1 cellular context compared by ENCODE assay signal in the genomic region with DNA sequence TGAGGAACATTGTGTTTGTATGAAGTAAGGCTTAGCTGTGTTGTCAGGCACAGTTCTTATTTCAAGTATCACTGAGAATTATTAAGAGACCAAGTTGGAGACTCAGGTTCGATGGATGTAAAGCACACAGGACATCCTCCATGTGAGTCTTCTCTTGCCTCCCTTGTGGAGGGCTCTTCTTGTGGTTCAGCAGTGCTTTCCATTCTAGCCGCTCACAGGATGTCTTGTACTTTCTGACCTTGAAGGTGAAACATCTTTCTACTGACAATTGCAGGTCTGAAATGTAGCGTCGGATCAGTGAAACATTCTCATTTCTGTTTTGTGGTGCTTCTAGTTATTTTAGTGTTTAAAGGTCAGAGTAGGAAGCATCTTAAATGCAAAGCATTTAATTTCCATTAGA.
TF ChIP-seq lines count a peak whose summit lies in the region.

No MANE protein-coding gene starts in this region.

TF ChIP-seq in GM12878, 131 proteins besides CTCF, POLR2A, EP300 and RAD21 (continued from another document):
- TF ChIP-seq CEBPB (IDR thresholded peaks at IDR 0.05; ENCODE audit: borderline replicate concordance in 1 of 2, low read depth in 2 of 2, low read length in 2 of 2) (no peak), RCOR1 (conservative IDR thresholded peaks at IDR 0.05; ENCODE audit: low read depth, low read length) (no peak), FOXM1 (IDR thresholded peaks at IDR 0.05; ENCODE audit: low read depth, low read length) (no peak)
